ENCODE assay signal across 8 cellular contexts in the genomic region with DNA sequence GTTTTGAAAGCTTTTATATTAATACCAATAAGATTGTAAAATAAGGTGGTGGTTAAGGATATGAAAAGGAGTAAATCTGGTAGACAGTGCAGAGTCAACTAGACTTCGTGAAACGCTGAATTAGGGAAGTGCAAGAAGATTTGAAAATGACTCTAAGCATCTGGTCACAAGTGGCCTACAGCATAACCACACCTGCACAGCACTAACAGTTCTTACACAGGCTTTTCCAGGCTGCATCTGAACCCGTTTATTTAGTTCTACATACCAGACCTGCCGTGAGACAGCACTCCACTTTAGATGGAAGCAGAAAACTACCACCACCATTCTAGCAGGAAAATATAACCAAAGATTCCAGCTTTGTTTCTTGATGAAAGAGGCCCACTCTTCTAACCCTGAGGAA. TPM values are rescaled to one million over a fixed set of nuclear protein-coding genes. Genes with fewer than 3 reads are reported as not detected.
DNase-seq lines count a peak whose midpoint lies in the region; ATAC-seq and TF ChIP-seq lines count a peak whose summit lies in the region.

No MANE protein-coding gene starts in this region.

- intact Hi-C loops in activated CD8-positive, alpha-beta T cell treated with anti-CD3 and anti-CD28 coated beads for 36 hours (cut with micrococcal nuclease): no loop called here

- POLR2A ChIA-PET in activated CD8-positive, alpha-beta T cell treated with anti-CD3 and anti-CD28 coated beads for 36 hours (lab: Charles Lee): interaction anchor here (1.3 kb wide), 1 partner anchor 11 kb away, joined by 3 read pairs; no protein-coding TSS in a partner anchor
- POLR2A ChIA-PET in activated CD8-positive, alpha-beta T cell treated with anti-CD3 and anti-CD28 coated beads, Interleukin-2, amount 10 ng/mL, durations not matched to agents 7 days and 5 days (lab: Charles Lee): no interaction called here

- no peak overlapping the region for H3K9ac ChIP-seq in endodermal cell (ENCODE audit: extremely low read depth, low read length, poor library complexity, severe bottlenecking)

- no peaks in the 10 kb centered on the region for H3K36me3 Mint-ChIP-seq in activated CD8-positive, alpha-beta T cell treated with anti-CD3 and anti-CD28 coated beads for 36 hours (ENCODE audit: low read depth)
- H3K36me3 Mint-ChIP-seq in activated CD8-positive, alpha-beta T cell treated with anti-CD3 and anti-CD28 coated beads, Interleukin-2, amount 10 ng/mL, durations not matched to agents 7 days and 5 days (ENCODE audit: low read depth): no peaks in the 10 kb centered on the region
- H3K36me3 Mint-ChIP-seq in endodermal cell (ENCODE audit: low read depth): peaks cover 2% of the 10 kb centered on the region
- no peaks in the 10 kb centered on the region for H3K36me3 Mint-ChIP-seq in activated T-cell treated with anti-CD3 and anti-CD28 coated beads, Interleukin-2, amount 50 U/mL, for 4 hours (ENCODE audit: insufficient read depth)

- H3K36me3 ChIP-seq in endodermal cell (ENCODE audit: control insufficient read depth, insufficient read depth, low read length): no peaks in the 10 kb centered on the region

- H3K4me1 Mint-ChIP-seq in activated CD8-positive, alpha-beta T cell treated with anti-CD3 and anti-CD28 coated beads for 36 hours (ENCODE audit: low read depth): peaks cover 20% of the 10 kb centered on the region
- peaks cover 15% of the 10 kb centered on the region for H3K4me1 Mint-ChIP-seq in activated CD8-positive, alpha-beta T cell treated with anti-CD3 and anti-CD28 coated beads, Interleukin-2, amount 10 ng/mL, durations not matched to agents 7 days and 5 days (ENCODE audit: low read depth)
- H3K4me1 Mint-ChIP-seq in endodermal cell: peaks cover 13% of the 10 kb centered on the region
- H3K4me1 Mint-ChIP-seq in activated T-cell treated with anti-CD3 and anti-CD28 coated beads, Interleukin-2, amount 50 U/mL, for 4 hours (ENCODE audit: low read depth): peaks cover 9% of the 10 kb centered on the region

- H3K4me3 Mint-ChIP-seq in activated CD8-positive, alpha-beta T cell treated with anti-CD3 and anti-CD28 coated beads for 36 hours: peak overlapping the region; percentile 1
- no peak overlapping the region for H3K4me3 Mint-ChIP-seq in activated CD8-positive, alpha-beta T cell treated with anti-CD3 and anti-CD28 coated beads, Interleukin-2, amount 10 ng/mL, durations not matched to agents 7 days and 5 days
- no peak overlapping the region for H3K4me3 Mint-ChIP-seq in endodermal cell
- no peak overlapping the region for H3K4me3 Mint-ChIP-seq in activated T-cell treated with anti-CD3 and anti-CD28 coated beads, Interleukin-2, amount 50 U/mL, for 4 hours

- TF ChIP-seq CTCF in activated CD8-positive, alpha-beta T cell treated with anti-CD3 and anti-CD28 coated beads for 36 hours (IDR thresholded peaks at IDR 0.05): no peak
- no peak for TF ChIP-seq CTCF in endodermal cell (conservative IDR thresholded peaks at IDR 0.05)

- H3K4me3 ChIP-seq in endodermal cell (ENCODE audit: low read length): peak overlapping the region; percentile 85

- ATAC-seq in activated CD8-positive, alpha-beta T cell treated with anti-CD3 and anti-CD28 coated beads for 36 hours: no peak
- ATAC-seq in activated CD8-positive, alpha-beta T cell treated with anti-CD3 and anti-CD28 coated beads, Interleukin-2, amount 10 ng/mL, durations not matched to agents 7 days and 5 days: no peak
- no peak for ATAC-seq in activated T-cell treated with anti-CD3 and anti-CD28 coated beads, Interleukin-2, amount 50 U/mL, for 4 hours

- 79 to 92% methylated on average over 3 to 4 of the region's 4 CpGs for WGBS in endodermal cell (ENCODE audit: insufficient coverage in 1 of 2, insufficient read length in 1 of 2), 2 experiments

- H3K9me3 Mint-ChIP-seq in activated CD8-positive, alpha-beta T cell treated with anti-CD3 and anti-CD28 coated beads for 36 hours: no peaks in the 10 kb centered on the region
- H3K9me3 Mint-ChIP-seq in activated CD8-positive, alpha-beta T cell treated with anti-CD3 and anti-CD28 coated beads, Interleukin-2, amount 10 ng/mL, durations not matched to agents 7 days and 5 days (ENCODE audit: insufficient read depth): no peaks in the 10 kb centered on the region
- no peaks in the 10 kb centered on the region for H3K9me3 Mint-ChIP-seq in endodermal cell
- H3K9me3 Mint-ChIP-seq in activated T-cell treated with anti-CD3 and anti-CD28 coated beads, Interleukin-2, amount 50 U/mL, for 4 hours: no peaks in the 10 kb centered on the region

- no peaks in the 10 kb centered on the region for H3K4me1 ChIP-seq in endodermal cell (ENCODE audit: control insufficient read depth, insufficient read depth, low read length)

- DNase-seq in activated CD8-positive, alpha-beta T cell treated with anti-CD3 and anti-CD28 coated beads for 36 hours: no peak
- DNase-seq in activated CD8-positive, alpha-beta T cell treated with anti-CD3 and anti-CD28 coated beads, Interleukin-2, amount 10 ng/mL, durations not matched to agents 7 days and 5 days: no peak
- DNase-seq in NCI-H524 (lab: John Stamatoyannopoulos, UW) (peak; percentile 66 to 83), endodermal cell (no peak), superior temporal gyrus (ENCODE audit: extremely low spot score) (peak; percentile 41), NCI-H128 (lab: John Stamatoyannopoulos, UW; ENCODE audit: unreplicated experiment) (no peak), NCI-H1694 (lab: John Stamatoyannopoulos, UW) (no peak)
- no peak for DNase-seq in activated T-cell treated with anti-CD3 and anti-CD28 coated beads, Interleukin-2, amount 50 U/mL, for 4 hours

- H3K27ac Mint-ChIP-seq in activated CD8-positive, alpha-beta T cell treated with anti-CD3 and anti-CD28 coated beads for 36 hours: no peak overlapping the region
- H3K27ac Mint-ChIP-seq in activated CD8-positive, alpha-beta T cell treated with anti-CD3 and anti-CD28 coated beads, Interleukin-2, amount 10 ng/mL, durations not matched to agents 7 days and 5 days: no peak overlapping the region
- H3K27ac Mint-ChIP-seq in endodermal cell: no peak overlapping the region

- CTCF ChIA-PET in activated CD8-positive, alpha-beta T cell treated with anti-CD3 and anti-CD28 coated beads for 36 hours (lab: Charles Lee): interaction anchor here (2.3 to 5.7 kb wide), 2 partner anchors 29 to 156 kb away, joined by 9 to 23 read pairs; no protein-coding TSS in a partner anchor
- CTCF ChIA-PET in activated CD8-positive, alpha-beta T cell treated with anti-CD3 and anti-CD28 coated beads, Interleukin-2, amount 10 ng/mL, durations not matched to agents 7 days and 5 days (lab: Charles Lee): interaction anchor here (1.1 to 2.1 kb wide), 2 partner anchors 59 to 285 kb away, joined by 3 to 4 read pairs; no protein-coding TSS in a partner anchor

- peaks cover 7% of the 10 kb centered on the region for H3K27me3 ChIP-seq in endodermal cell (ENCODE audit: control insufficient read depth, insufficient read depth, low read length, poor library complexity, severe bottlenecking)

- peaks cover 21% of the 10 kb centered on the region for H3K27me3 Mint-ChIP-seq in activated CD8-positive, alpha-beta T cell treated with anti-CD3 and anti-CD28 coated beads for 36 hours
- peaks cover 36% of the 10 kb centered on the region for H3K27me3 Mint-ChIP-seq in activated CD8-positive, alpha-beta T cell treated with anti-CD3 and anti-CD28 coated beads, Interleukin-2, amount 10 ng/mL, durations not matched to agents 7 days and 5 days (ENCODE audit: low read depth)
- H3K27me3 Mint-ChIP-seq in endodermal cell (ENCODE audit: insufficient read depth): peaks cover 22% of the 10 kb centered on the region
- H3K27me3 Mint-ChIP-seq in activated T-cell treated with anti-CD3 and anti-CD28 coated beads, Interleukin-2, amount 50 U/mL, for 4 hours (ENCODE audit: low read depth): peaks cover 9% of the 10 kb centered on the region

- no peak overlapping the region for H3K27ac ChIP-seq in endodermal cell (ENCODE audit: low read depth, low read length)

- H3K9me3 ChIP-seq in endodermal cell (ENCODE audit: control insufficient read depth, low read length): no peaks in the 10 kb centered on the region

RNA-seq across cellular contexts. Expression of a gene that starts 1.9 kb away (rescaled TPM):
- 1 to 10 TPM; 4.2 to 4.8 TPM for total RNA-seq in activated CD8-positive, alpha-beta T cell treated with anti-CD3 and anti-CD28 coated beads for 36 hours
- 1 to 10 TPM; 6.8 to 9.2 TPM for total RNA-seq in activated CD8-positive, alpha-beta T cell treated with anti-CD3 and anti-CD28 coated beads, Interleukin-2, amount 10 ng/mL, durations not matched to agents 7 days and 5 days
- 10 to 100 TPM; 20.8 to 31.5 TPM for total RNA-seq in endodermal cell
- polyA plus RNA-seq in endodermal cell (2013, experiment 1 of 2): 31.1 TPM
- 28.6 TPM for polyA plus RNA-seq in endodermal cell (2013, experiment 2 of 2)
- 1 to 10 TPM; 3.0 to 5.8 (median 4.6) TPM for total RNA-seq in activated T-cell treated with anti-CD3 and anti-CD28 coated beads, Interleukin-2, amount 50 U/mL, for 4 hours

Comparison
In these comparisons a context has a peak if more than half of its experiments do, and no peak if none do; other contexts are left out.
1. DNase-seq: peak in NCI-H524 (2 of 2) and superior temporal gyrus (single experiment); none in activated CD8-positive, alpha-beta T cell treated with anti-CD3 and anti-CD28 coated beads for 36 hours (single experiment), activated CD8-positive, alpha-beta T cell treated with anti-CD3 and anti-CD28 coated beads, Interleukin-2, amount 10 ng/mL, durations not matched to agents 7 days and 5 days (single experiment), endodermal cell (single experiment), activated T-cell treated with anti-CD3 and anti-CD28 coated beads, Interleukin-2, amount 50 U/mL, for 4 hours (single experiment), NCI-H128 (single experiment) and NCI-H1694 (single experiment).